ENCODE assay signal across 26 cellular contexts in genomic region chr11:66810576-66811185, GRCh38.
"Had no signal": no experiment of that assay in that cellular context is flagged by ENCODE, and none has a peak within 500 bp of the region (broad histone marks: within the 10 kb centered on the region; RNA-seq: fewer than 3 reads in every experiment).

No MANE protein-coding gene starts in this region.

- FAIRE-seq: astrocyte, TTC549 had no signal

- H3K27ac ChIP-seq: PC-9 had no signal

- DNase-seq: activated CD4-positive, alpha-beta memory T cell treated with anti-CD3 and anti-CD28 coated beads, Interleukin-2, amount 10 ng/mL, durations not matched to agents 7 days and 5 days; activated CD4-positive, alpha-beta T cell treated with anti-CD3 and anti-CD28 coated beads, Interleukin-2, amount 50 U/mL, for 1 hour; activated CD4-positive, CD25-positive, alpha-beta regulatory T cell; activated gamma-delta T cell; activated naive CD4-positive, alpha-beta T cell treated with anti-CD3 and anti-CD28 coated beads for 36 hours; activated T-cell treated with anti-CD3 and anti-CD28 coated beads for 4 hours; activated T-cell treated with anti-CD3 and anti-CD28 coated beads, Interleukin-2, amount 50 U/mL, for 48 hours; amygdala; MM.1S; NCI-H1105; NCI-H1436; NCI-H1694 treated with DMSO at 0.1 percent for 48 hours; NCI-H2029 treated with DMSO at 0.1 percent for 48 hours; NCI-H345; NCI-H510A; NCI-H526 treated with DMSO at 0.1 percent for 48 hours; NCI-H82; PC-9; SHP77 treated with DMSO at 0.1 percent for 48 hours; T-helper 2 cell; T1000 had no signal

- H3K27ac Mint-ChIP-seq: activated CD4-positive, alpha-beta memory T cell treated with anti-CD3 and anti-CD28 coated beads, Interleukin-2, amount 10 ng/mL, durations not matched to agents 7 days and 5 days; activated naive CD4-positive, alpha-beta T cell treated with anti-CD3 and anti-CD28 coated beads for 36 hours; activated naive CD8-positive, alpha-beta T cell; activated T-helper 17 cell treated with anti-CD3 and anti-CD28 coated beads, Interleukin-2, amount 50 U/mL, for 72 hours; brain had no signal

- H3K4me1 Mint-ChIP-seq: activated T-helper 17 cell treated with anti-CD3 and anti-CD28 coated beads, Interleukin-2, amount 50 U/mL, for 72 hours; brain had no signal

- ATAC-seq: activated T-helper 17 cell treated with anti-CD3 and anti-CD28 coated beads, Interleukin-2, amount 50 U/mL, for 72 hours had no signal

- H3K4me3 Mint-ChIP-seq: activated CD4-positive, alpha-beta memory T cell treated with anti-CD3 and anti-CD28 coated beads, Interleukin-2, amount 10 ng/mL, durations not matched to agents 7 days and 5 days; activated naive CD4-positive, alpha-beta T cell treated with anti-CD3 and anti-CD28 coated beads for 36 hours; activated naive CD8-positive, alpha-beta T cell; activated T-helper 17 cell treated with anti-CD3 and anti-CD28 coated beads, Interleukin-2, amount 50 U/mL, for 72 hours; brain had no signal

- H3K27me3 Mint-ChIP-seq: activated CD4-positive, alpha-beta memory T cell treated with anti-CD3 and anti-CD28 coated beads, Interleukin-2, amount 10 ng/mL, durations not matched to agents 7 days and 5 days; activated naive CD8-positive, alpha-beta T cell; activated T-helper 17 cell treated with anti-CD3 and anti-CD28 coated beads, Interleukin-2, amount 50 U/mL, for 72 hours; brain had no signal

- H3K4me3 ChIP-seq: PC-9 had no signal
